Comparison of ENCODE assay signal across 11 cellular contexts in genomic region chrX:147550217-147550616, GRCh38.
DNase-seq lines count a peak whose midpoint lies in the region; ATAC-seq, FAIRE-seq and TF ChIP-seq lines count a peak whose summit lies in the region.
"Had no signal": no experiment of that assay in that cellular context is flagged by ENCODE, and none has a peak within 500 bp of the region (broad histone marks: within the 10 kb centered on the region; RNA-seq: fewer than 3 reads in every experiment).

No MANE protein-coding gene starts in this region.

- H2AFZ ChIP-seq in DND-41 (ENCODE audit: low read depth, low read length) (no peak overlapping the region), H9 (ENCODE audit: low read length) (no peak overlapping the region)

- H2AK5ac ChIP-seq in H9 (ENCODE audit: insufficient read length, low read length): no peak overlapping the region

- POLR2A ChIA-PET in Panc1 (lab: Charles Lee): no interaction called here

- H3K4me3 Mint-ChIP-seq in H9: no peak overlapping the region
- H3K4me3 Mint-ChIP-seq: natural killer cell had no signal

- H3K23ac ChIP-seq in H9 (ENCODE audit: insufficient read length, low read depth, low read length): no peak overlapping the region

- no peak overlapping the region for H2BK5ac ChIP-seq in H9 (ENCODE audit: insufficient read length, low read length)

- H3K4me3 ChIP-seq in DND-41 (ENCODE audit: low read depth in 1 of 2, low read length in 2 of 2): no peak overlapping the region
- no peak overlapping the region for H3K4me3 ChIP-seq in Panc1 (ENCODE audit: low read depth in 2 of 2, low read length in 2 of 2)
- no peak overlapping the region for H3K4me3 ChIP-seq in kidney (ENCODE audit: low read length in 2 of 2)

- H3K36me3 Mint-ChIP-seq in H9 (ENCODE audit: insufficient read depth in 1 of 3, low read depth in 3 of 3): peaks cover 0 to 3% (median 0%) of the 10 kb centered on the region in 3 experiments; a peak in 1 of 7 replicates
- H3K36me3 Mint-ChIP-seq: natural killer cell had no signal

- no peaks in the 10 kb centered on the region for H3K36me3 ChIP-seq in DND-41 (ENCODE audit: insufficient read depth, low read length)
- H3K36me3 ChIP-seq in Panc1 (ENCODE audit: control insufficient read depth, insufficient read depth, low read length): no peaks in the 10 kb centered on the region
- H3K36me3 ChIP-seq in kidney (ENCODE audit: control insufficient read depth in 1 of 2, insufficient read depth in 2 of 2, low read length in 2 of 2): no peaks in the 10 kb centered on the region

- H2BK15ac ChIP-seq in H9 (ENCODE audit: low read depth, low read length): no peak overlapping the region

- no TSS peak for BruUV-seq in Panc1 (replicated peaks; lab: Mats Ljungman, UMichigan)

- DNase-seq in DND-41 (peak; percentile 46), H9 (peak; percentile 34), Panc1 (ENCODE audit: low read depth, low spot score) (no peak), kidney (no peak), HUDEP-2 (lab: John Stamatoyannopoulos, UW; ENCODE audit: unreplicated experiment in 76 of 76) (no peak)
- DNase-seq: foreskin fibroblast, natural killer cell had no signal

- no peak overlapping the region for H3K27ac ChIP-seq in DND-41 (ENCODE audit: low read length)
- no peak overlapping the region for H3K27ac ChIP-seq in H9 (ENCODE audit: insufficient read length, low read depth, low read length)
- no peak overlapping the region for H3K27ac ChIP-seq in Panc1 (ENCODE audit: low read length)
- H3K27ac ChIP-seq in kidney (ENCODE audit: low read depth in 2 of 2, low read length in 2 of 2): no peak overlapping the region

- ATAC-seq in DND-41 (ENCODE audit: insufficient read depth, low read depth) (0 out of 3 replicates have a peak, but pooled peaks have one; percentile 63), Panc1 (no peak), GM21825 (IDR thresholded peaks at IDR 0.05; ENCODE audit: unreplicated experiment) (no peak), GM18519 (IDR thresholded peaks at IDR 0.05; ENCODE audit: low FRiP score, unreplicated experiment) (no peak)
- ATAC-seq: HCT116, natural killer cell had no signal

- no peak overlapping the region for H2BK20ac ChIP-seq in H9 (ENCODE audit: low read depth, low read length, poor library complexity, severe bottlenecking)

- no peak overlapping the region for H3K4ac ChIP-seq in H9 (ENCODE audit: low read depth, low read length)

- no peak overlapping the region for H4K91ac ChIP-seq in H9 (ENCODE audit: insufficient read length, low read depth, low read length)

- H3K9me3 Mint-ChIP-seq in H9: peaks cover 38 to 49% of the 10 kb centered on the region in 2 experiments

- no peaks in the 10 kb centered on the region for H3K79me1 ChIP-seq in H9 (ENCODE audit: insufficient read depth, low read depth, low read length, poor library complexity, severe bottlenecking)

- WGBS in H9 (ENCODE audit: extremely low coverage, insufficient read length, low lambda C conversion rate): no CpG with 5 or more reads among the region's 3 CpGs

- H4K20me1 ChIP-seq in DND-41 (ENCODE audit: insufficient read depth, low read length) (no peaks in the 10 kb centered on the region), H9 (ENCODE audit: control insufficient read depth, insufficient read depth, insufficient read length) (no peaks in the 10 kb centered on the region)

- peak; percentile 63 for TF ChIP-seq CTCF in DND-41 (IDR thresholded peaks at IDR 0.05; ENCODE audit: borderline replicate concordance, extremely low read depth, low read length, poor library complexity, severe bottlenecking)
- peak; percentile 69 for TF ChIP-seq CTCF in H9 (conservative IDR thresholded peaks at IDR 0.05)
- TF ChIP-seq CTCF in Panc1 (IDR thresholded peaks at IDR 0.05): peak; percentile 47
- TF ChIP-seq CTCF in kidney (IDR thresholded peaks at IDR 0.05; ENCODE audit: borderline replicate concordance, extremely low read depth, insufficient read depth): peak; percentile 33

- FAIRE-seq in kidney (lab: Jason Lieb, UNC): no peak
- FAIRE-seq: GM12892 had no signal

- intact Hi-C loops in Panc1 (cut with micrococcal nuclease; ENCODE audit: unreplicated experiment): no loop called here
- intact Hi-C loops in kidney (cut with DNase I): no loop called here

- H4K5ac ChIP-seq in H9 (ENCODE audit: insufficient read length, low read depth, low read length): no peak overlapping the region

- no peaks in the 10 kb centered on the region for H3K27me3 Mint-ChIP-seq in H9 (ENCODE audit: low read depth)

- H3K4me1 ChIP-seq in DND-41 (ENCODE audit: insufficient read depth, low read length) (no peaks in the 10 kb centered on the region), H9 (ENCODE audit: insufficient read depth, low read length) (no peaks in the 10 kb centered on the region), Panc1 (ENCODE audit: control insufficient read depth, insufficient read depth, low read length) (no peaks in the 10 kb centered on the region), kidney (ENCODE audit: control insufficient read depth in 1 of 2, insufficient read depth in 1 of 2, low read depth in 1 of 2, low read length in 2 of 2) (no peaks in the 10 kb centered on the region)

- CTCF ChIA-PET in Panc1 (lab: Charles Lee): no interaction called here

- H3K27me3 ChIP-seq in DND-41 (ENCODE audit: insufficient read depth, low read length, poor library complexity) (no peaks in the 10 kb centered on the region), H9 (ENCODE audit: insufficient read depth, low read length) (no peaks in the 10 kb centered on the region), Panc1 (ENCODE audit: control insufficient read depth, insufficient read depth, low read length) (no peaks in the 10 kb centered on the region)

- no peak overlapping the region for H3K18ac ChIP-seq in H9 (ENCODE audit: insufficient read length, low read depth, low read length)

- H2BK120ac ChIP-seq in H9 (ENCODE audit: low read depth, low read length, poor library complexity, severe bottlenecking): no peak overlapping the region

- H3K79me2 ChIP-seq in DND-41 (ENCODE audit: insufficient read depth, low read length) (no peaks in the 10 kb centered on the region), H9 (ENCODE audit: insufficient read depth, low read length) (no peaks in the 10 kb centered on the region)

- H3K4me2 ChIP-seq in DND-41 (ENCODE audit: insufficient read depth, low read length) (no peak overlapping the region), H9 (ENCODE audit: insufficient read depth, insufficient read length, low read length) (no peak overlapping the region)

- no peak overlapping the region for H3K14ac ChIP-seq in H9 (ENCODE audit: insufficient read depth, low read length)

- H2BK12ac ChIP-seq in H9 (ENCODE audit: insufficient read length, low read depth, low read length): no peak overlapping the region

- no peak overlapping the region for H3K56ac ChIP-seq in H9 (ENCODE audit: insufficient read length, low read depth, low read length)

- in situ Hi-C loops in Panc1 (cut with HindIII; ENCODE audit: low pct_unique_long_range_greater_than_20kb, low sequenced_read_pairs): no loop called here

- H3K27ac Mint-ChIP-seq in H9: no peak overlapping the region
- H3K27ac Mint-ChIP-seq: natural killer cell had no signal

- no peaks in the 10 kb centered on the region for H3K23me2 ChIP-seq in H9 (ENCODE audit: insufficient read length, low read depth, low read length, poor library complexity, severe bottlenecking)

- H3K9me3 ChIP-seq in DND-41 (ENCODE audit: insufficient read depth, low read length, severe bottlenecking) (no peaks in the 10 kb centered on the region), H9 (ENCODE audit: control insufficient read depth, low read depth, low read length) (peaks cover 12% of the 10 kb centered on the region), Panc1 (ENCODE audit: control insufficient read depth, insufficient read depth, low read depth, low read length) (no peaks in the 10 kb centered on the region), kidney (ENCODE audit: control insufficient read depth in 1 of 2, low read length in 2 of 2) (no peaks in the 10 kb centered on the region)

- H4K8ac ChIP-seq in H9 (replicated peaks; ENCODE audit: insufficient read length, low read depth, low read length): no peak overlapping the region

- H3K4me1 Mint-ChIP-seq in H9: no peaks in the 10 kb centered on the region
- H3K4me1 Mint-ChIP-seq: natural killer cell had no signal

- H3T11ph ChIP-seq in H9 (ENCODE audit: low read length): no peak overlapping the region

- no peak overlapping the region for H3K9ac ChIP-seq in DND-41 (ENCODE audit: low read depth, low read length)
- no peak overlapping the region for H3K9ac ChIP-seq in H9 (ENCODE audit: extremely low read depth, insufficient read length, low read length)
- H3K9ac ChIP-seq in kidney (ENCODE audit: low read length in 2 of 2): no peak overlapping the region

Comparison
In these comparisons a context has a peak if more than half of its experiments do, and no peak if none do; other contexts are left out.
1. DNase-seq: peak in DND-41 (single experiment) and H9 (single experiment); none in Panc1 (single experiment), kidney (single experiment) and HUDEP-2 (0 of 76).
2. Peak in every context shown above with its lines, with median percentiles within 50 percentile points of each other: CTCF ChIP-seq.